6 cellular contexts compared by ENCODE assay signal in the genomic region with DNA sequence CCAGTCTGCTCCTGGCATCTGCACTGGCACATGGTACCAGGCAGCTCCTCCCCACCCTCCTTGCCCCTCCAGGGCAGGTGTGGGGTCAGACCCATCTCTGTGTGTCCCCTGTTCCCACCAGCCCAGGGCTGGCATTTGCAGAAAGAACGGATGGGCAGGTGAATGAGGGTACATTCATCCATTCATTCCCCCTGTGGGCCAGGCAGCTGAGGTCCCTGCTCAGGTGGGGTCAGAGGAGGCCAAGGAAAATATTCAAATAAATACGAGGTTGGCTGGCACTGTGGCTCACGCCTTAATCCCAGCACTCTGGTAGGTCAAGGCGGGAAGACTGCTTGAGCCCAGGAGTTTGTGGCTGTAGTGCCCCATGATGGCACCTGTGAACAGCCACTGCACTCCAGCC.
"Had no signal": no experiment of that assay in that cellular context is flagged by ENCODE, and none has a peak within 500 bp of the region (broad histone marks: within the 10 kb centered on the region; RNA-seq: fewer than 3 reads in every experiment).

No MANE protein-coding gene starts in this region.

- H3K4me3 Mint-ChIP-seq: GM23338, HFFc6, IgD-negative memory B cell had no signal

- H3K36me3 ChIP-seq: HAP-1 had no signal

- H3K4me2 ChIP-seq: GM23338 had no signal

- H3K27ac ChIP-seq: HL-60 had no signal

- H3K27ac Mint-ChIP-seq: GM23338, HFFc6, IgD-negative memory B cell had no signal

- H3K4me3 ChIP-seq: GM23338, HAP-1 had no signal

- H3K4me1 ChIP-seq: HAP-1 had no signal

- H3K36me3 Mint-ChIP-seq: IgD-negative memory B cell had no signal

- H3K27me3 Mint-ChIP-seq: IgD-negative memory B cell had no signal

- H2AFZ ChIP-seq: GM23338 had no signal

- DNase-seq: HFFc6, KBM-7 had no signal

- H3K9me3 ChIP-seq: HAP-1 had no signal

- H3K9me3 Mint-ChIP-seq: GM23338, HFFc6, IgD-negative memory B cell had no signal
